ENCODE assay signal across 22 cellular contexts in genomic region chr11:75585271-75585670, GRCh38. TPM values are rescaled to one million over a fixed set of nuclear protein-coding genes. Genes with fewer than 3 reads are reported as not detected.
DNase-seq lines count a peak whose midpoint lies in the region; ATAC-seq and TF ChIP-seq lines count a peak whose summit lies in the region.
"Had no signal": no experiment of that assay in that cellular context is flagged by ENCODE, and none has a peak within 500 bp of the region (broad histone marks: within the 10 kb centered on the region; RNA-seq: fewer than 3 reads in every experiment).

No MANE protein-coding gene starts in this region.

- no peak for ATAC-seq in naive thymus-derived CD8-positive, alpha-beta T cell
- ATAC-seq in esophagus mucosa = no peak
- ATAC-seq in HG03139 (IDR thresholded peaks at IDR 0.05; ENCODE audit: unreplicated experiment) = no peak
- no peak for ATAC-seq in HG03378 (IDR thresholded peaks at IDR 0.05; ENCODE audit: unreplicated experiment)
- ATAC-seq: HepG2, Right ventricle myocardium inferior had no signal

- intact Hi-C loops in ascending aorta (cut with DNase I) = no loop called here

- no peaks in the 10 kb centered on the region for H3K27me3 ChIP-seq in ascending aorta
- H3K27me3 ChIP-seq in subcutaneous abdominal adipose tissue (ENCODE audit: control insufficient read depth in 5 of 5, insufficient read depth in 4 of 5, low read length in 5 of 5) = no peaks in the 10 kb centered on the region

- H3K9ac ChIP-seq in subcutaneous abdominal adipose tissue (ENCODE audit: low read length in 5 of 5) = no peak overlapping the region

- POLR2A ChIA-PET in activated CD4-positive, alpha-beta T cell treated with anti-CD3 and anti-CD28 coated beads, Interleukin-2, amount 10 ng/mL, durations not matched to agents 7 days and 5 days (lab: Charles Lee) = no interaction called here
- POLR2A ChIA-PET in naive thymus-derived CD8-positive, alpha-beta T cell (lab: Charles Lee) = interaction anchor here (0.5 kb wide), 1 partner anchor 225 kb away, joined by 7 read pairs; no protein-coding TSS in a partner anchor

- no peak for TF ChIP-seq CTCF in ascending aorta (IDR thresholded peaks at IDR 0.05)

- peaks cover 3% of the 10 kb centered on the region for H3K27me3 Mint-ChIP-seq in activated CD4-positive, alpha-beta T cell treated with anti-CD3 and anti-CD28 coated beads, Interleukin-2, amount 10 ng/mL, durations not matched to agents 7 days and 5 days
- peaks cover 0 to 13% (median 0%) of the 10 kb centered on the region in 5 donors for H3K27me3 Mint-ChIP-seq in naive thymus-derived CD8-positive, alpha-beta T cell

- H3K36me3 ChIP-seq in ascending aorta (no peaks in the 10 kb centered on the region), subcutaneous abdominal adipose tissue (ENCODE audit: control insufficient read depth in 5 of 5, insufficient read depth in 5 of 5, low read length in 5 of 5) (no peaks in the 10 kb centered on the region)

- no peak overlapping the region for H3K4me3 ChIP-seq in ascending aorta
- no peak overlapping the region for H3K4me3 ChIP-seq in subcutaneous abdominal adipose tissue (ENCODE audit: low read depth in 1 of 5, low read length in 5 of 5)

- H3K27ac ChIP-seq in ascending aorta (peak overlapping the region; percentile 97 to 99), subcutaneous abdominal adipose tissue (ENCODE audit: low read depth, low read length) (peak overlapping the region; percentile 88)
- H3K27ac ChIP-seq: 22Rv1, epithelial cell of prostate had no signal

- H3K36me3 Mint-ChIP-seq in activated CD4-positive, alpha-beta T cell treated with anti-CD3 and anti-CD28 coated beads, Interleukin-2, amount 10 ng/mL, durations not matched to agents 7 days and 5 days (ENCODE audit: low read depth) = no peaks in the 10 kb centered on the region
- H3K36me3 Mint-ChIP-seq in naive thymus-derived CD8-positive, alpha-beta T cell = no peaks in the 10 kb centered on the region

- no peak overlapping the region for H3K27ac Mint-ChIP-seq in activated CD4-positive, alpha-beta T cell treated with anti-CD3 and anti-CD28 coated beads, Interleukin-2, amount 10 ng/mL, durations not matched to agents 7 days and 5 days
- H3K27ac Mint-ChIP-seq in naive thymus-derived CD8-positive, alpha-beta T cell = peak overlapping the region in 3 of 10 donors; percentile 2 to 82 (median 77)
- H3K27ac Mint-ChIP-seq: activated CD4-positive, alpha-beta T cell treated with anti-CD3 and anti-CD28 coated beads, Interleukin-2, amount 10 ng/mL, durations not matched to agents 24 days and 14 days had no signal

- H3K9me3 Mint-ChIP-seq in activated CD4-positive, alpha-beta T cell treated with anti-CD3 and anti-CD28 coated beads, Interleukin-2, amount 10 ng/mL, durations not matched to agents 7 days and 5 days = no peaks in the 10 kb centered on the region
- H3K9me3 Mint-ChIP-seq in naive thymus-derived CD8-positive, alpha-beta T cell = no peaks in the 10 kb centered on the region
- H3K9me3 Mint-ChIP-seq: activated CD4-positive, alpha-beta T cell treated with anti-CD3 and anti-CD28 coated beads, Interleukin-2, amount 10 ng/mL, durations not matched to agents 24 days and 14 days had no signal

- H3K4me3 Mint-ChIP-seq in activated CD4-positive, alpha-beta T cell treated with anti-CD3 and anti-CD28 coated beads, Interleukin-2, amount 10 ng/mL, durations not matched to agents 7 days and 5 days = peak overlapping the region; percentile 16
- peak overlapping the region in 8 of 10 donors; percentile 41 to 89 (median 78) for H3K4me3 Mint-ChIP-seq in naive thymus-derived CD8-positive, alpha-beta T cell

- CTCF ChIA-PET in activated CD4-positive, alpha-beta T cell treated with anti-CD3 and anti-CD28 coated beads, Interleukin-2, amount 10 ng/mL, durations not matched to agents 7 days and 5 days (lab: Charles Lee) = interaction anchor here (1.5 to 2.1 kb wide), 3 partner anchors 11 to 56 kb away, joined by 3 to 7 read pairs (median 4); no protein-coding TSS in a partner anchor

- H3K4me1 Mint-ChIP-seq in activated CD4-positive, alpha-beta T cell treated with anti-CD3 and anti-CD28 coated beads, Interleukin-2, amount 10 ng/mL, durations not matched to agents 7 days and 5 days = peaks cover 18% of the 10 kb centered on the region
- peaks cover 11 to 20% (median 15%) of the 10 kb centered on the region in 4 donors for H3K4me1 Mint-ChIP-seq in naive thymus-derived CD8-positive, alpha-beta T cell

- H3K4me1 ChIP-seq in ascending aorta = peaks cover 0 to 15% of the 10 kb centered on the region in 2 donors
- H3K4me1 ChIP-seq in subcutaneous abdominal adipose tissue (ENCODE audit: control insufficient read depth in 5 of 5, insufficient read depth in 5 of 5, low read length in 5 of 5) = peaks cover 0 to 34% (median 27%) of the 10 kb centered on the region in 5 donors

- no peak for DNase-seq in activated CD4-positive, alpha-beta T cell treated with anti-CD3 and anti-CD28 coated beads, Interleukin-2, amount 10 ng/mL, durations not matched to agents 7 days and 5 days
- DNase-seq in activated CD4-positive, alpha-beta T cell treated with anti-CD3 and anti-CD28 coated beads, Interleukin-2, amount 50 U/mL, for 1 hour = no peak
- DNase-seq in ascending aorta (ENCODE audit: low spot score in 2 of 2) = no peak
- no peak for DNase-seq in naive thymus-derived CD8-positive, alpha-beta T cell
- DNase-seq: activated CD4-positive, alpha-beta T cell treated with anti-CD3 and anti-CD28 coated beads, Interleukin-2, amount 10 ng/mL, durations not matched to agents 24 days and 14 days; activated naive CD4-positive, alpha-beta T cell treated with anti-CD3 and anti-CD28 coated beads, Interleukin-2, amount 50 U/mL, for 16 hours; DMS153; foreskin melanocyte; GF-D8; kidney; mammary epithelial cell; NCI-H524 treated with DMSO at 0.1 percent for 48 hours; stimulated activated CD4-positive, alpha-beta T cell treated with anti-CD3 and anti-CD28 coated beads, Interleukin-15, amount 100 ng/mL, for 24 hours; T-helper 1 cell had no signal

- H3K9me3 ChIP-seq in ascending aorta (no peaks in the 10 kb centered on the region), subcutaneous abdominal adipose tissue (ENCODE audit: control insufficient read depth in 5 of 5, low read length in 5 of 5) (no peaks in the 10 kb centered on the region)

RNA-seq across cellular contexts. Expression of gene SERPINH1, which starts 23.2 kb away (rescaled TPM):
- total RNA-seq in activated CD4-positive, alpha-beta T cell treated with anti-CD3 and anti-CD28 coated beads, Interleukin-2, amount 10 ng/mL, durations not matched to agents 7 days and 5 days = 10 to 100 TPM; 11.3 to 11.9 TPM
- total RNA-seq in ascending aorta (1,290 TPM), esophagus mucosa (23.8 TPM)
- total RNA-seq in naive thymus-derived CD8-positive, alpha-beta T cell = 10 to 100 TPM; 10.1 to 11.6 TPM
- polyA plus RNA-seq in naive thymus-derived CD8-positive, alpha-beta T cell = 1 to 10 TPM; 1.6 to 4.5 (median 2.8) TPM

RNA-seq across cellular contexts. Expression of gene GDPD5, which starts 59.5 kb away (rescaled TPM):
- total RNA-seq in activated CD4-positive, alpha-beta T cell treated with anti-CD3 and anti-CD28 coated beads, Interleukin-2, amount 10 ng/mL, durations not matched to agents 7 days and 5 days = 10 to 100 TPM; 55.8 to 62.3 TPM
- total RNA-seq in ascending aorta (64.6 TPM), esophagus mucosa (1.0 TPM)
- 10 to 100 TPM; 13.1 to 13.4 TPM for total RNA-seq in naive thymus-derived CD8-positive, alpha-beta T cell
- polyA plus RNA-seq in naive thymus-derived CD8-positive, alpha-beta T cell = 1 to 10 TPM; 4.2 to 5.1 (median 4.3) TPM

Comparison
In these comparisons a context has a peak if more than half of its experiments do, and no peak if none do; other contexts are left out.
1. RNA of gene SERPINH1, which starts 23.2 kb away (total RNA-seq): 1,290 TPM in ascending aorta (single experiment); 23.8 TPM in esophagus mucosa (single experiment), 11.3 to 11.9 TPM in activated CD4-positive, alpha-beta T cell treated with anti-CD3 and anti-CD28 coated beads, Interleukin-2, amount 10 ng/mL, durations not matched to agents 7 days and 5 days and 10.1 to 11.6 TPM in naive thymus-derived CD8-positive, alpha-beta T cell; every median in the first group is over 10 times any median in the second.